1 cellular context compared by ENCODE assay signal in genomic region chr19:49422407-49423277, GRCh38.
A peak's percentile ranks its signal among the peaks of the same experiment; 100 is the strongest.
TF ChIP-seq lines count a peak whose summit lies in the region.

No MANE protein-coding gene starts in this region.

TF ChIP-seq in K562, 482 proteins besides CTCF, POLR2A, EP300 and RAD21 (continued from another document and continues in another):
- TF ChIP-seq ZNF407 (IDR thresholded peaks at IDR 0.05; ENCODE audit: low read depth) (0 out of 2 replicates have a peak, but pooled peaks have one; percentile 28), SUPT5H (IDR thresholded peaks at IDR 0.05) (peak; percentile 61; the same call in 1 of the 2 replicates), E2F8 (IDR thresholded peaks at IDR 0.05; ENCODE audit: low read depth, partially characterized antibody) (peak; percentile 28), SP1 (CRISPR knock-in tag; IDR thresholded peaks at IDR 0.05) (peak; percentile 68; the same call in 1 of the 2 replicates), CXXC5 (CRISPR knock-in tag; IDR thresholded peaks at IDR 0.05) (peak; percentile 94), BCL6 (CRISPR knock-in tag; IDR thresholded peaks at IDR 0.05) (no peak), ZBTB9 (CRISPR knock-in tag; IDR thresholded peaks at IDR 0.05) (peak; percentile 67; the same call in 1 of the 2 replicates), TCF7 (IDR thresholded peaks at IDR 0.05; ENCODE audit: borderline replicate concordance) (0 out of 2 replicates have a peak, but pooled peaks have one; percentile 11), MEIS2 (IDR thresholded peaks at IDR 0.05; ENCODE audit: partially characterized antibody) (peak; percentile 6), PRPF4 (IDR thresholded peaks at IDR 0.05; ENCODE audit: insufficient read depth, low read depth, low read length, poor library complexity, severe bottlenecking) (no peak), ZFX (CRISPR knock-in tag; IDR thresholded peaks at IDR 0.05) (peak; percentile 84), TOE1 (IDR thresholded peaks at IDR 0.05; ENCODE audit: borderline replicate concordance) (peak; percentile 49; the same call in 1 of the 2 replicates), TOE1 (CRISPR knock-in tag; IDR thresholded peaks at IDR 0.05; ENCODE audit: borderline replicate concordance, low read depth) (no peak), ARID2 (IDR thresholded peaks at IDR 0.05) (peak; percentile 65; the same call in 1 of the 2 replicates), RBFOX2 (IDR thresholded peaks at IDR 0.05; ENCODE audit: low read depth, low read length) (peak; percentile 80), CREM (IDR thresholded peaks at IDR 0.05; ENCODE audit: low read depth) (peak; percentile 85), POLR3A (IDR thresholded peaks at IDR 0.05; ENCODE audit: borderline replicate concordance, extremely low read depth, insufficient read depth, insufficient read length) (no peak), LCOR (CRISPR knock-in tag; IDR thresholded peaks at IDR 0.05) (0 out of 2 replicates have a peak, but pooled peaks have one; percentile 34), CBX8 (IDR thresholded peaks at IDR 0.05; ENCODE audit: borderline replicate concordance, extremely low read depth, low read depth, low read length, poor library complexity, severe bottlenecking) (no peak), TEAD1 (CRISPR knock-in tag; IDR thresholded peaks at IDR 0.05) (peak in 1 of 2 experiments; percentile 83; a peak in 2 of 4 replicates), PCBP1 (IDR thresholded peaks at IDR 0.05; ENCODE audit: low read depth, low read length, poor library complexity, severe bottlenecking) (peak; percentile 82), ZBED1 (IDR thresholded peaks at IDR 0.05) (0 out of 2 replicates have a peak, but pooled peaks have one; percentile 34), CSDE1 (IDR thresholded peaks at IDR 0.05) (0 out of 4 replicates have a peak, but pooled peaks of 1 of the 2 experiments have one; percentile 29), ZNF584 (CRISPR knock-in tag; IDR thresholded peaks at IDR 0.05; ENCODE audit: low read depth) (0 out of 2 replicates have a peak, but pooled peaks have one; percentile 48), SMAD4 (CRISPR knock-in tag; conservative IDR thresholded peaks at IDR 0.05) (peak; percentile 86), SOX6 (IDR thresholded peaks at IDR 0.05) (no peak), KLF13 (tag; IDR thresholded peaks at IDR 0.05; ENCODE audit: borderline replicate concordance, low read depth) (peak; percentile 79; the same call in 1 of the 2 replicates), E2F5 (CRISPR knock-in tag; IDR thresholded peaks at IDR 0.05) (peak; percentile 94; the same call in 1 of the 2 replicates), CEBPG (CRISPR knock-in tag; IDR thresholded peaks at IDR 0.05) (peak; percentile 21; the same call in 1 of the 2 replicates), CEBPG (tag; conservative IDR thresholded peaks at IDR 0.05 in 1 of 2, IDR thresholded peaks at IDR 0.05 in 1 of 2) (no peak)
- TF ChIP-seq, protein P1, sequence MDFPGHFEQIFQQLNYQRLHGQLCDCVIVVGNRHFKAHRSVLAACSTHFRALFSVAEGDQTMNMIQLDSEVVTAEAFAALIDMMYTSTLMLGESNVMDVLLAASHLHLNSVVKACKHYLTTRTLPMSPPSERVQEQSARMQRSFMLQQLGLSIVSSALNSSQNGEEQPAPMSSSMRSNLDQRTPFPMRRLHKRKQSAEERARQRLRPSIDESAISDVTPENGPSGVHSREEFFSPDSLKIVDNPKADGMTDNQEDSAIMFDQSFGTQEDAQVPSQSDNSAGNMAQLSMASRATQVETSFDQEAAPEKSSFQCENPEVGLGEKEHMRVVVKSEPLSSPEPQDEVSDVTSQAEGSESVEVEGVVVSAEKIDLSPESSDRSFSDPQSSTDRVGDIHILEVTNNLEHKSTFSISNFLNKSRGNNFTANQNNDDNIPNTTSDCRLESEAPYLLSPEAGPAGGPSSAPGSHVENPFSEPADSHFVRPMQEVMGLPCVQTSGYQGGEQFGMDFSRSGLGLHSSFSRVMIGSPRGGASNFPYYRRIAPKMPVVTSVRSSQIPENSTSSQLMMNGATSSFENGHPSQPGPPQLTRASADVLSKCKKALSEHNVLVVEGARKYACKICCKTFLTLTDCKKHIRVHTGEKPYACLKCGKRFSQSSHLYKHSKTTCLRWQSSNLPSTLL (IDR thresholded peaks at IDR 0.05), result 0 out of 2 replicates have a peak, but pooled peaks have one; percentile 29
- TF ChIP-seq, protein P2, sequence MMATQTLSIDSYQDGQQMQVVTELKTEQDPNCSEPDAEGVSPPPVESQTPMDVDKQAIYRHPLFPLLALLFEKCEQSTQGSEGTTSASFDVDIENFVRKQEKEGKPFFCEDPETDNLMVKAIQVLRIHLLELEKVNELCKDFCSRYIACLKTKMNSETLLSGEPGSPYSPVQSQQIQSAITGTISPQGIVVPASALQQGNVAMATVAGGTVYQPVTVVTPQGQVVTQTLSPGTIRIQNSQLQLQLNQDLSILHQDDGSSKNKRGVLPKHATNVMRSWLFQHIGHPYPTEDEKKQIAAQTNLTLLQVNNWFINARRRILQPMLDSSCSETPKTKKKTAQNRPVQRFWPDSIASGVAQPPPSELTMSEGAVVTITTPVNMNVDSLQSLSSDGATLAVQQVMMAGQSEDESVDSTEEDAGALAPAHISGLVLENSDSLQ (IDR thresholded peaks at IDR 0.05), result no peak; the same call in 1 of the 2 replicates
- TF ChIP-seq, protein P3, sequence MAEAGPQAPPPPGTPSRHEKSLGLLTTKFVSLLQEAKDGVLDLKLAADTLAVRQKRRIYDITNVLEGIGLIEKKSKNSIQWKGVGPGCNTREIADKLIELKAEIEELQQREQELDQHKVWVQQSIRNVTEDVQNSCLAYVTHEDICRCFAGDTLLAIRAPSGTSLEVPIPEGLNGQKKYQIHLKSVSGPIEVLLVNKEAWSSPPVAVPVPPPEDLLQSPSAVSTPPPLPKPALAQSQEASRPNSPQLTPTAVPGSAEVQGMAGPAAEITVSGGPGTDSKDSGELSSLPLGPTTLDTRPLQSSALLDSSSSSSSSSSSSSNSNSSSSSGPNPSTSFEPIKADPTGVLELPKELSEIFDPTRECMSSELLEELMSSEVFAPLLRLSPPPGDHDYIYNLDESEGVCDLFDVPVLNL (CRISPR knock-in tag; IDR thresholded peaks at IDR 0.05; ENCODE audit: low read depth), result peak; percentile 71; the same call in 1 of the 2 replicates
- TF ChIP-seq, protein P4, sequence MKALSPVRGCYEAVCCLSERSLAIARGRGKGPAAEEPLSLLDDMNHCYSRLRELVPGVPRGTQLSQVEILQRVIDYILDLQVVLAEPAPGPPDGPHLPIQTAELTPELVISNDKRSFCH (CRISPR knock-in tag; IDR thresholded peaks at IDR 0.05), result no peak
- TF ChIP-seq, protein P4 (tag; IDR thresholded peaks at IDR 0.05), result peak; percentile 83; the same call in 1 of the 2 replicates
- TF ChIP-seq, protein P5, sequence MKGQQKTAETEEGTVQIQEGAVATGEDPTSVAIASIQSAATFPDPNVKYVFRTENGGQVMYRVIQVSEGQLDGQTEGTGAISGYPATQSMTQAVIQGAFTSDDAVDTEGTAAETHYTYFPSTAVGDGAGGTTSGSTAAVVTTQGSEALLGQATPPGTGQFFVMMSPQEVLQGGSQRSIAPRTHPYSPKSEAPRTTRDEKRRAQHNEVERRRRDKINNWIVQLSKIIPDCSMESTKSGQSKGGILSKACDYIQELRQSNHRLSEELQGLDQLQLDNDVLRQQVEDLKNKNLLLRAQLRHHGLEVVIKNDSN (CRISPR knock-in tag; IDR thresholded peaks at IDR 0.05), result peak; percentile 19; the same call in 1 of the 2 replicates
- TF ChIP-seq, protein P6, sequence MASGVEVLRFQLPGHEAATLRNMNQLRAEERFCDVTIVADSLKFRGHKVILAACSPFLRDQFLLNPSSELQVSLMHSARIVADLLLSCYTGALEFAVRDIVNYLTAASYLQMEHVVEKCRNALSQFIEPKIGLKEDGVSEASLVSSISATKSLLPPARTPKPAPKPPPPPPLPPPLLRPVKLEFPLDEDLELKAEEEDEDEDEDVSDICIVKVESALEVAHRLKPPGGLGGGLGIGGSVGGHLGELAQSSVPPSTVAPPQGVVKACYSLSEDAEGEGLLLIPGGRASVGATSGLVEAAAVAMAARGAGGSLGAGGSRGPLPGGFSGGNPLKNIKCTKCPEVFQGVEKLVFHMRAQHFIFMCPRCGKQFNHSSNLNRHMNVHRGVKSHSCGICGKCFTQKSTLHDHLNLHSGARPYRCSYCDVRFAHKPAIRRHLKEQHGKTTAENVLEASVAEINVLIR (CRISPR knock-in tag; IDR thresholded peaks at IDR 0.05), result 0 out of 2 replicates have a peak, but pooled peaks have one; percentile 39
